Comparison of ENCODE assay signal across 14 cellular contexts in the genomic region with DNA sequence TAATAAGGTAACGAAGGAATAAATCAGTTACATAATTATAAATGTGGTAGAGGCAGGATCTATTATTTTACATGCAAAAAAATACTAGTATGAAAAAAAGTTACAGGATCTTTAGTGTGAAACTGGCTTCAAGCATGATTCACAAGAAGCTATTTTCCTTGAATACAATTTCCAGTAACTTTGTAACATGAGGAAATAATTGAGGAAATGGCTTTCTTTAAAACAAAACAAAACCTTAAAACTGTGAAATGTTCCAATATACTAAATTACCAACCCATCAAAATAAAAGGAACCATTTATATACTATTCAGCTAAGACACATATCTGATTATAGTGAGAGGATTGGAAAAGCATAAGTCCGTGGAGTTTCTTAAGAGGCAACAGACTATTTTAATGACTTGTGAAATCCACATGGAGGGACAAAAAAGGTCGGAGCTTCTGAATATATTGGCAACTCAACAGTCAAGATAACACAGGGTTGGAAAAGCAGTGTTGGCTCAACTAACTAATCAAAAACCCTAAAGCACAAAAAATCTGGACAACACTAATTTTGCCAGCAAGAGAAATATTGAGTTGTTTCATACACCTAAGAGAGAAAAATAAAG. TPM values are rescaled to one million over a fixed set of nuclear protein-coding genes. Genes with fewer than 3 reads are reported as not detected.
DNase-seq lines count a peak whose midpoint lies in the region; ATAC-seq and TF ChIP-seq lines count a peak whose summit lies in the region.
"Had no signal": no experiment of that assay in that cellular context is flagged by ENCODE, and none has a peak within 500 bp of the region (broad histone marks: within the 10 kb centered on the region; RNA-seq: fewer than 3 reads in every experiment).

No MANE protein-coding gene starts in this region.

- H3K27me3 Mint-ChIP-seq in mesothelial cell of epicardium (ENCODE audit: low read depth): no peaks in the 10 kb centered on the region
- H3K27me3 Mint-ChIP-seq: activated B cell treated with CpG ODN at 0.5 μM for 24 hours had no signal

- H3K27ac Mint-ChIP-seq in mesothelial cell of epicardium: peak overlapping the region; percentile 83
- H3K27ac Mint-ChIP-seq: activated B cell treated with CpG ODN at 0.5 μM for 24 hours had no signal

- no peaks in the 10 kb centered on the region for H3K27me3 ChIP-seq in heart right ventricle
- no peaks in the 10 kb centered on the region for H3K27me3 ChIP-seq in ascending aorta
- no peaks in the 10 kb centered on the region for H3K27me3 ChIP-seq in thyroid gland
- H3K27me3 ChIP-seq in stomach: no peaks in the 10 kb centered on the region
- H3K27me3 ChIP-seq: dorsolateral prefrontal cortex, upper lobe of right lung had no signal

- H3K9me3 Mint-ChIP-seq in mesothelial cell of epicardium: no peaks in the 10 kb centered on the region
- H3K9me3 Mint-ChIP-seq: activated B cell treated with CpG ODN at 0.5 μM for 24 hours had no signal

- H3K27ac ChIP-seq in heart right ventricle (peak overlapping the region; percentile 6 to 97 (median 94)), ascending aorta (peak overlapping the region; percentile 93 to 94), thyroid gland (peak overlapping the region; percentile 4 to 98 (median 94)), stomach (peak overlapping the region in 2 of 5 donors; percentile 29 to 52)
- H3K27ac ChIP-seq: dorsolateral prefrontal cortex, upper lobe of right lung had no signal

- H3K4me1 Mint-ChIP-seq in mesothelial cell of epicardium: peaks cover 64% of the 10 kb centered on the region

- peaks cover 0 to 2% (median 0%) of the 10 kb centered on the region in 11 donors for H3K9me3 ChIP-seq in heart right ventricle
- H3K9me3 ChIP-seq in ascending aorta: peaks cover 0 to 3% of the 10 kb centered on the region in 2 donors
- no peaks in the 10 kb centered on the region for H3K9me3 ChIP-seq in thyroid gland
- no peaks in the 10 kb centered on the region for H3K9me3 ChIP-seq in stomach
- H3K9me3 ChIP-seq: upper lobe of right lung had no signal

- H3K4me1 ChIP-seq in heart right ventricle: peaks cover 5 to 73% (median 68%) of the 10 kb centered on the region in 9 donors
- peaks cover 3 to 25% of the 10 kb centered on the region in 2 donors for H3K4me1 ChIP-seq in ascending aorta
- H3K4me1 ChIP-seq in thyroid gland: peaks cover 25 to 36% of the 10 kb centered on the region in 2 donors
- H3K4me1 ChIP-seq in stomach: peaks cover 4 to 53% (median 32%) of the 10 kb centered on the region in 4 donors

- 23 to 35% methylated on average over 3 of the region's 3 CpGs for WGBS in heart right ventricle, 2 donors
- 37 to 40% methylated on average over 3 of the region's 3 CpGs for WGBS in thyroid gland, 2 donors
- WGBS in stomach, 5 donors: 46 to 68% (median 52%) methylated on average over 3 of the region's 3 CpGs

- peak overlapping the region; percentile 24 for H3K4me3 Mint-ChIP-seq in mesothelial cell of epicardium
- H3K4me3 Mint-ChIP-seq: activated B cell treated with CpG ODN at 0.5 μM for 24 hours had no signal

- TF ChIP-seq POLR2A in thyroid gland (IDR thresholded peaks at IDR 0.05): no peak
- TF ChIP-seq POLR2A in stomach (IDR thresholded peaks at IDR 0.05): no peak

- H3K36me3 ChIP-seq in heart right ventricle (no peaks in the 10 kb centered on the region), ascending aorta (no peaks in the 10 kb centered on the region), thyroid gland (peaks cover 0 to 2% of the 10 kb centered on the region in 2 donors), stomach (peaks cover 0 to 4% (median 0%) of the 10 kb centered on the region in 4 donors)
- H3K36me3 ChIP-seq: upper lobe of right lung had no signal

- ATAC-seq in heart right ventricle: no peak
- ATAC-seq in Right ventricle myocardium inferior: no peak
- ATAC-seq: upper lobe of right lung had no signal

- TF ChIP-seq CTCF in heart right ventricle (IDR thresholded peaks at IDR 0.05) (no peak), ascending aorta (IDR thresholded peaks at IDR 0.05) (no peak), mesothelial cell of epicardium (IDR thresholded peaks at IDR 0.05; ENCODE audit: unreplicated experiment) (no peak), thyroid gland (IDR thresholded peaks at IDR 0.05) (no peak), stomach (IDR thresholded peaks at IDR 0.05) (no peak)

- no peak overlapping the region for H3K4me3 ChIP-seq in heart right ventricle
- no peak overlapping the region for H3K4me3 ChIP-seq in ascending aorta
- H3K4me3 ChIP-seq in thyroid gland (replicated peaks in 1 of 3): no peak overlapping the region
- H3K4me3 ChIP-seq in stomach: no peak overlapping the region
- H3K4me3 ChIP-seq: dorsolateral prefrontal cortex, upper lobe of right lung had no signal

- TF ChIP-seq EP300 in stomach (IDR thresholded peaks at IDR 0.05): no peak

- DNase-seq in heart right ventricle (no peak), Right ventricle myocardium inferior (ENCODE audit: missing footprints) (no peak), ascending aorta (ENCODE audit: low spot score in 2 of 2) (no peak), mesothelial cell of epicardium (ENCODE audit: low spot score in 2 of 2, unreplicated experiment in 2 of 2) (no peak), thyroid gland (no peak), SW480 (ENCODE audit: low spot score) (no peak), stomach (no peak)
- no peak for DNase-seq in activated CD8-positive, alpha-beta memory T cell treated with anti-CD3 and anti-CD28 coated beads for 24 hours
- DNase-seq: activated B cell treated with CpG ODN at 0.5 μM for 24 hours; activated CD8-positive, alpha-beta memory T cell treated with anti-CD3 and anti-CD28 coated beads, Interleukin-2, amount 50 U/mL, for 48 hours; dorsolateral prefrontal cortex; glutamatergic neuron; NK-92 treated with Interleukin-12 subunit alpha and Interleukin-12 subunit beta, amount 100 ng/mL, for 24 hours; upper lobe of right lung had no signal

- intact Hi-C loops in heart right ventricle (cut with DNase I): loop anchor here in 1 of 10 donors (10.0 kb wide), 1 partner anchor 54 kb away; no protein-coding TSS in a partner anchor
- intact Hi-C loops in Right ventricle myocardium inferior (cut with DNase I): no loop called here
- intact Hi-C loops in ascending aorta (cut with DNase I): no loop called here
- intact Hi-C loops in thyroid gland (cut with DNase I): no loop called here
- intact Hi-C loops in stomach (cut with DNase I; ENCODE audit: low total_unique reads): no loop called here

- peaks cover 22% of the 10 kb centered on the region for H3K36me3 Mint-ChIP-seq in mesothelial cell of epicardium

RNA-seq across cellular contexts. Expression of a gene that starts 10.6 kb away (rescaled TPM):
- total RNA-seq in heart right ventricle (10 to 100 TPM; 12.7 to 20.2 (median 15.1) TPM), Right ventricle myocardium inferior (15.9 TPM), ascending aorta (18.6 TPM), mesothelial cell of epicardium (57.9 to 66.2 TPM (median 64.2 TPM) in 3 replicates), thyroid gland (100 to 1,000 TPM in 2 of 4 donors, 10 to 100 TPM in 2; 61.9 to 166 (median 98.7) TPM), stomach (10 to 100 TPM in 4 of 5 donors, 1 to 10 TPM in 1; 8.4 to 26.8 (median 15.6) TPM)
- polyA plus RNA-seq in heart right ventricle (1 to 10 TPM; 2.2 to 5.6 TPM), stomach (10 to 100 TPM in 1 of 3 donors, 1 to 10 TPM in 2; 2.1 to 11.0 (median 5.0) TPM)

RNA-seq across cellular contexts. Expression of a gene that starts 46.9 kb away (rescaled TPM):
- total RNA-seq in heart right ventricle (10 to 100 TPM; 28.3 to 57.1 (median 39.1) TPM), Right ventricle myocardium inferior (30.5 TPM), ascending aorta (3.7 TPM), mesothelial cell of epicardium (33.1 to 42.2 TPM (median 40.9 TPM) in 3 replicates), thyroid gland (10 to 100 TPM; 17.2 to 36.5 (median 26.2) TPM), stomach (10 to 100 TPM in 3 of 5 donors, 1 to 10 TPM in 2; 5.4 to 31.6 (median 11.7) TPM)
- polyA plus RNA-seq in heart right ventricle (1 to 10 TPM; 4.5 to 7.0 TPM), stomach (1 to 10 TPM; 1.8 to 5.9 (median 4.5) TPM)
